ENCODE assay signal across 18 cellular contexts in the genomic region with DNA sequence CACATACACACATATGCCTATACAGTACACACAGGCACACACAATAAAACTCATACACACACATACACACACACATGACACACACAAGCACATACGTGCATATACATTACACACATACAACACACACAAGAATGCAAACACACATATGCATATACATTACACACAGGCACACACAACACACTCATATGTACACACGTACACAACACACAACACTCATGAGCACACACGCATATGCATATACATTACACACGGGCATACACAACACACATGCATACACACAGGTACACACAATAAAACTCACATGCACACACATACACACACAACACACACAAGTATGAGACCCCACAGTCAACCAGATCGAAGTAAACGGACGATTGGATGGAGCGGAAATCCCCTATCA.
DNase-seq lines count a peak whose midpoint lies in the region; ATAC-seq, FAIRE-seq and TF ChIP-seq lines count a peak whose summit lies in the region.
"Had no signal": no experiment of that assay in that cellular context is flagged by ENCODE, and none has a peak within 500 bp of the region (broad histone marks: within the 10 kb centered on the region; RNA-seq: fewer than 3 reads in every experiment).

No MANE protein-coding gene starts in this region.

- H3K27me3 ChIP-seq in GM12878 (replicated peaks in 1 of 2; ENCODE audit: control insufficient read depth in 2 of 2, insufficient read depth in 2 of 2, low read length in 1 of 2): no peaks in the 10 kb centered on the region
- H3K27me3 ChIP-seq: dorsolateral prefrontal cortex, uterus had no signal

- POLR2A ChIA-PET in GM12878 (lab: Charles Lee): no interaction called here

- H3K4me3 ChIP-seq in GM12878: no peak overlapping the region
- H3K4me3 ChIP-seq: dorsolateral prefrontal cortex, mucosa of descending colon, uterus had no signal

- CTCF ChIA-PET in GM12878 (lab: Yijun Ruan, JAX): no interaction called here

- no peaks in the 10 kb centered on the region for H3K36me3 Mint-ChIP-seq in T-helper 2 cell treated with Interferon-gamma antibody and Interleukin-4, amounts not matched to agents 5 μg/mL and 100 μg/mL, for 36 hours (ENCODE audit: low read depth)
- H3K36me3 Mint-ChIP-seq in stimulated activated naive CD8-positive, alpha-beta T cell treated with anti-CD3 and anti-CD28 coated beads, Interleukin-15, Interleukin-2, amounts not matched to agents 100 ng/mL and 50 ng/mL, for 24 hours (ENCODE audit: low read depth): no peaks in the 10 kb centered on the region
- H3K36me3 Mint-ChIP-seq: IgD-negative memory B cell had no signal

- TF ChIP-seq POLR2A in GM12878 (IDR thresholded peaks at IDR 0.05; ENCODE audit: low read depth, low read length): no peak

- H3K4me1 ChIP-seq in GM12878 (ENCODE audit: control insufficient read depth, insufficient read depth, low read length): peaks cover 4% of the 10 kb centered on the region
- H3K4me1 ChIP-seq: uterus had no signal

- H4K20me1 ChIP-seq in GM12878 (ENCODE audit: control insufficient read depth, insufficient read depth): no peaks in the 10 kb centered on the region

- no peak overlapping the region for H3K27ac ChIP-seq in GM12878 (ENCODE audit: control insufficient read depth, insufficient read depth)
- H3K27ac ChIP-seq: 22Rv1, dorsolateral prefrontal cortex, uterus had no signal

- TF ChIP-seq RAD21 in GM12878 (IDR thresholded peaks at IDR 0.05; ENCODE audit: insufficient read depth, low read depth, low read length): no peak

- no peaks in the 10 kb centered on the region for H3K79me2 ChIP-seq in GM12878 (ENCODE audit: control insufficient read depth, insufficient read depth, low read length)

- H3K4me1 Mint-ChIP-seq in T-helper 2 cell treated with Interferon-gamma antibody and Interleukin-4, amounts not matched to agents 5 μg/mL and 100 μg/mL, for 36 hours (ENCODE audit: low read depth): peaks cover 18% of the 10 kb centered on the region
- H3K4me1 Mint-ChIP-seq in stimulated activated naive CD8-positive, alpha-beta T cell treated with anti-CD3 and anti-CD28 coated beads, Interleukin-15, Interleukin-2, amounts not matched to agents 100 ng/mL and 50 ng/mL, for 24 hours (ENCODE audit: low read depth): peaks cover 28% of the 10 kb centered on the region
- H3K4me1 Mint-ChIP-seq in stimulated activated naive CD8-positive, alpha-beta T cell treated with anti-CD3 and anti-CD28 coated beads, Interleukin-15, amount 100 ng/mL, for 72 hours: peaks cover 47% of the 10 kb centered on the region

- no peaks in the 10 kb centered on the region for H3K27me3 Mint-ChIP-seq in T-helper 2 cell treated with Interferon-gamma antibody and Interleukin-4, amounts not matched to agents 5 μg/mL and 100 μg/mL, for 36 hours (ENCODE audit: low read depth)
- no peaks in the 10 kb centered on the region for H3K27me3 Mint-ChIP-seq in stimulated activated naive CD8-positive, alpha-beta T cell treated with anti-CD3 and anti-CD28 coated beads, Interleukin-15, Interleukin-2, amounts not matched to agents 100 ng/mL and 50 ng/mL, for 24 hours
- H3K27me3 Mint-ChIP-seq in stimulated activated naive CD8-positive, alpha-beta T cell treated with anti-CD3 and anti-CD28 coated beads, Interleukin-15, amount 100 ng/mL, for 72 hours: no peaks in the 10 kb centered on the region

- SMC1A ChIA-PET in GM12878 (lab: Charles Lee; ENCODE audit: uncharacterized antibody, unreplicated experiment): no interaction called here

- no peak overlapping the region; the same call in 1 of the 2 replicates for H3K4me2 ChIP-seq in GM12878 (ENCODE audit: control insufficient read depth, insufficient read depth)

- in situ Hi-C loops in GM12878 (cut with MboI): no loop called here

- no peaks in the 10 kb centered on the region for H3K9me3 Mint-ChIP-seq in T-helper 2 cell treated with Interferon-gamma antibody and Interleukin-4, amounts not matched to agents 5 μg/mL and 100 μg/mL, for 36 hours
- H3K9me3 Mint-ChIP-seq in stimulated activated naive CD8-positive, alpha-beta T cell treated with anti-CD3 and anti-CD28 coated beads, Interleukin-15, Interleukin-2, amounts not matched to agents 100 ng/mL and 50 ng/mL, for 24 hours: no peaks in the 10 kb centered on the region
- no peaks in the 10 kb centered on the region for H3K9me3 Mint-ChIP-seq in stimulated activated naive CD8-positive, alpha-beta T cell treated with anti-CD3 and anti-CD28 coated beads, Interleukin-15, amount 100 ng/mL, for 72 hours
- H3K9me3 Mint-ChIP-seq: IgD-negative memory B cell had no signal

- intact Hi-C loops in GM12878 (cut with micrococcal nuclease; ENCODE audit: unreplicated experiment): no loop called here

- RAD21 ChIA-PET in GM12878 (lab: Charles Lee; ENCODE audit: unreplicated experiment): no interaction called here

- H3K9ac ChIP-seq in GM12878 (ENCODE audit: control insufficient read depth, insufficient read depth, low read length): no peak overlapping the region

- no peak for FAIRE-seq in GM12878 (lab: Jason Lieb, UNC)
- FAIRE-seq: GM18507, TTC549 had no signal

- H3K36me3 ChIP-seq in GM12878 (ENCODE audit: control insufficient read depth in 2 of 2, insufficient read depth in 2 of 2, low read length in 1 of 2): no peaks in the 10 kb centered on the region
- H3K36me3 ChIP-seq: uterus had no signal

- ATAC-seq in stimulated activated naive CD8-positive, alpha-beta T cell treated with anti-CD3 and anti-CD28 coated beads, Interleukin-15, Interleukin-2, amounts not matched to agents 100 U/mL and 50 U/mL, for 24 hours: no peak
- no peak for ATAC-seq in GM12878
- no peak for ATAC-seq in stimulated activated naive CD8-positive, alpha-beta T cell treated with anti-CD3 and anti-CD28 coated beads, Interleukin-15, amount 100 ng/mL, for 72 hours

- H3K9me3 ChIP-seq in GM12878 (replicated peaks; ENCODE audit: control insufficient read depth, insufficient read depth, low read length): no peaks in the 10 kb centered on the region; the same call in 2 of the 3 replicates
- H3K9me3 ChIP-seq: mucosa of descending colon, uterus had no signal

- TF ChIP-seq CTCF in GM12878 (IDR thresholded peaks at IDR 0.05 in 2 of 3, conservative IDR thresholded peaks at IDR 0.05 in 1 of 3; ENCODE audit: control insufficient read depth in 2 of 3, extremely low read depth in 1 of 3, insufficient read depth in 1 of 3, low read depth in 3 of 3, low read length in 3 of 3): no peak

- DNase-seq in T-helper 2 cell treated with Interferon-gamma antibody and Interleukin-4, amounts not matched to agents 5 μg/mL and 100 μg/mL, for 36 hours (ENCODE audit: low spot score): no peak
- DNase-seq in T-helper 2 cell (no peak), GM12878 (ENCODE audit: low read depth, low spot score) (no peak), iPS-NIHi11 (ENCODE audit: low spot score) (no peak), SW 1271 (lab: John Stamatoyannopoulos, UW) (no peak)
- DNase-seq in stimulated activated naive CD8-positive, alpha-beta T cell treated with anti-CD3 and anti-CD28 coated beads, Interleukin-15, Interleukin-2, amounts not matched to agents 100 U/mL and 50 U/mL, for 24 hours: no peak
- DNase-seq in stimulated activated naive CD8-positive, alpha-beta T cell treated with anti-CD3 and anti-CD28 coated beads, Interleukin-15, amount 100 ng/mL, for 72 hours: no peak
- DNase-seq: left ventricle myocardium superior, NCI-H1417 treated with DMSO at 0.1 percent for 48 hours, NCI-H2171, uterus had no signal

- no peak overlapping the region; the same call in 1 of the 2 replicates for H2AFZ ChIP-seq in GM12878 (ENCODE audit: control insufficient read depth, low read depth, low read length)

- no peak for TF ChIP-seq EP300 in GM12878 (IDR thresholded peaks at IDR 0.05; ENCODE audit: borderline replicate concordance in 1 of 2, control insufficient read depth in 1 of 2, low read depth in 2 of 2, low read length in 2 of 2)

- H3K27ac Mint-ChIP-seq in T-helper 2 cell treated with Interferon-gamma antibody and Interleukin-4, amounts not matched to agents 5 μg/mL and 100 μg/mL, for 36 hours: no peak overlapping the region
- peak overlapping the region; percentile 53 for H3K27ac Mint-ChIP-seq in stimulated activated naive CD8-positive, alpha-beta T cell treated with anti-CD3 and anti-CD28 coated beads, Interleukin-15, Interleukin-2, amounts not matched to agents 100 ng/mL and 50 ng/mL, for 24 hours
- H3K27ac Mint-ChIP-seq in stimulated activated naive CD8-positive, alpha-beta T cell treated with anti-CD3 and anti-CD28 coated beads, Interleukin-15, amount 100 ng/mL, for 72 hours: no peak overlapping the region
- H3K27ac Mint-ChIP-seq: IgD-negative memory B cell had no signal

- H3K4me3 Mint-ChIP-seq in T-helper 2 cell treated with Interferon-gamma antibody and Interleukin-4, amounts not matched to agents 5 μg/mL and 100 μg/mL, for 36 hours: peak overlapping the region; percentile 11
- H3K4me3 Mint-ChIP-seq in stimulated activated naive CD8-positive, alpha-beta T cell treated with anti-CD3 and anti-CD28 coated beads, Interleukin-15, Interleukin-2, amounts not matched to agents 100 ng/mL and 50 ng/mL, for 24 hours: peak overlapping the region; percentile 70
- H3K4me3 Mint-ChIP-seq in stimulated activated naive CD8-positive, alpha-beta T cell treated with anti-CD3 and anti-CD28 coated beads, Interleukin-15, amount 100 ng/mL, for 72 hours: peak overlapping the region; percentile 61 to 67

- 35% methylated on average over 8 of the region's 8 CpGs for WGBS in GM12878 (ENCODE audit: insufficient coverage, insufficient replicate concordance, low lambda C conversion rate, missing lambda C conversion rate)

- no TSS peak for BruUV-seq in GM12878 (replicated peaks; lab: Mats Ljungman, UMichigan)

TF ChIP-seq in GM12878, 131 proteins besides CTCF, POLR2A, EP300 and RAD21 (continues in another document):
- TF ChIP-seq, protein P1, sequence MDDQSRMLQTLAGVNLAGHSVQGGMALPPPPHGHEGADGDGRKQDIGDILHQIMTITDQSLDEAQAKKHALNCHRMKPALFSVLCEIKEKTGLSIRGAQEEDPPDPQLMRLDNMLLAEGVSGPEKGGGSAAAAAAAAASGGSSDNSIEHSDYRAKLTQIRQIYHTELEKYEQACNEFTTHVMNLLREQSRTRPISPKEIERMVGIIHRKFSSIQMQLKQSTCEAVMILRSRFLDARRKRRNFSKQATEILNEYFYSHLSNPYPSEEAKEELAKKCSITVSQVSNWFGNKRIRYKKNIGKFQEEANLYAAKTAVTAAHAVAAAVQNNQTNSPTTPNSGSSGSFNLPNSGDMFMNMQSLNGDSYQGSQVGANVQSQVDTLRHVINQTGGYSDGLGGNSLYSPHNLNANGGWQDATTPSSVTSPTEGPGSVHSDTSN (IDR thresholded peaks at IDR 0.05; ENCODE audit: insufficient replicate concordance, low read depth, low read length): peak; percentile 0
- TF ChIP-seq NFIC (IDR thresholded peaks at IDR 0.05; ENCODE audit: low read depth, low read length) (no peak), GABPA (IDR thresholded peaks at IDR 0.05; ENCODE audit: low read depth) (no peak)

Comparison
In these comparisons a context has a peak if more than half of its experiments do, and no peak if none do; other contexts are left out.
1. H3K4me3 Mint-ChIP-seq: peak in every context shown above with its lines; median percentile 70 in stimulated activated naive CD8-positive, alpha-beta T cell treated with anti-CD3 and anti-CD28 coated beads, Interleukin-15, Interleukin-2, amounts not matched to agents 100 ng/mL and 50 ng/mL, for 24 hours; 64 in stimulated activated naive CD8-positive, alpha-beta T cell treated with anti-CD3 and anti-CD28 coated beads, Interleukin-15, amount 100 ng/mL, for 72 hours; 11 in T-helper 2 cell treated with Interferon-gamma antibody and Interleukin-4, amounts not matched to agents 5 μg/mL and 100 μg/mL, for 36 hours.